10 cellular contexts compared by ENCODE assay signal in the genomic region with DNA sequence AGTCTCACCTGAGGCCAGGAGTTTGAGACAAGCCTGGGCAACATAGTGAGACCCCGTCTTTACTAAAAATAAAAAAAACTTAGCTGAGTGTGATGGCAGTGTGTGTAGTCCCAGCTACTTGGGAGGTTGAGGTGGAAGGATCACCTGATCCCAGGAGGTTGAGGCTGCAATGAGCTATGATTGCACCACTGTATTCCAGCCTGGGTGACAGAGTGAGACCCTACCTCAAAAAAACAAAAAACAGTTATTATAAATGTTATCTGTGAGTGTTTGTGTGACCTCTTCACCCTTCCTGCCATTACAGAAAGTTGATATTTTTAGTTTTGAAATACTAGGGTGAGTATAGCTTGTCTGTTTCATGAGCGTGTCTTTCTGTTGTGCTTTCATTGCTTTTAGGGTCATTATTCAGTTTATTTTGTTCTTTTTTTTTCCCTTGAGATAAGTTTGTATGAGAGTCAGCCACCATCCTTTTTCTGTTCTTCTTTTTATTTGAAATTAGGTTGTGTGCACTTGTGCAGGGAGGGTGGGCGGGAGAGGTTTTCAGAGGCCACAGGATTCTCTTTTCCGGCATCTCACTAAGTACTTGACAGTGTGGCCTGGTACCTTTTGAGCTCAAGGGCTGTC. TPM values are rescaled to one million over a fixed set of nuclear protein-coding genes. Genes with fewer than 3 reads are reported as not detected.
DNase-seq lines count a peak whose midpoint lies in the region; ATAC-seq lines count a peak whose summit lies in the region.
"Had no signal": no experiment of that assay in that cellular context is flagged by ENCODE, and none has a peak within 500 bp of the region (broad histone marks: within the 10 kb centered on the region; RNA-seq: fewer than 3 reads in every experiment).

No MANE protein-coding gene starts in this region.

- no peak for DNase-seq in immature natural killer cell
- no peak for DNase-seq in OCI-M2 (lab: John Stamatoyannopoulos, UW; ENCODE audit: unreplicated experiment)
- DNase-seq in left cardiac atrium: no peak
- no peak for DNase-seq in T-helper 2 cell treated with Interferon-gamma antibody and Interleukin-4, amounts not matched to agents 5 μg/mL and 100 μg/mL, for 36 hours (ENCODE audit: low spot score)
- DNase-seq in activated CD4-positive, CD25-positive, alpha-beta regulatory T cell treated with anti-CD3 and anti-CD28 coated beads, Interleukin-2, amount 50 U/mL, for 72 hours: no peak
- DNase-seq: NCI-H2029 treated with DMSO at 0.1 percent for 48 hours had no signal

- peak; percentile 58 for ATAC-seq in GM18519 (IDR thresholded peaks at IDR 0.05; ENCODE audit: low FRiP score, unreplicated experiment)
- peak; percentile 65 for ATAC-seq in GM21515 (IDR thresholded peaks at IDR 0.05; ENCODE audit: unreplicated experiment)
- ATAC-seq in HG03108 (IDR thresholded peaks at IDR 0.05; ENCODE audit: unreplicated experiment): peak; percentile 64
- no peak for ATAC-seq in left cardiac atrium
- ATAC-seq: sciatic nerve had no signal

- peaks cover 0 to 4% (median under 1%) of the 10 kb centered on the region in 6 donors for H3K9me3 Mint-ChIP-seq in immature natural killer cell
- peaks cover 14% of the 10 kb centered on the region for H3K9me3 Mint-ChIP-seq in T-helper 2 cell treated with Interferon-gamma antibody and Interleukin-4, amounts not matched to agents 5 μg/mL and 100 μg/mL, for 36 hours

- intact Hi-C loops in left cardiac atrium (cut with DNase I): no loop called here

- no peaks in the 10 kb centered on the region for H3K27me3 Mint-ChIP-seq in immature natural killer cell (ENCODE audit: low read depth in 3 of 3)
- no peaks in the 10 kb centered on the region for H3K27me3 Mint-ChIP-seq in T-helper 2 cell treated with Interferon-gamma antibody and Interleukin-4, amounts not matched to agents 5 μg/mL and 100 μg/mL, for 36 hours (ENCODE audit: low read depth)

- peaks cover 0 to 4% (median 0%) of the 10 kb centered on the region in 3 donors for H3K36me3 Mint-ChIP-seq in immature natural killer cell
- H3K36me3 Mint-ChIP-seq in T-helper 2 cell treated with Interferon-gamma antibody and Interleukin-4, amounts not matched to agents 5 μg/mL and 100 μg/mL, for 36 hours (ENCODE audit: low read depth): peaks cover 3% of the 10 kb centered on the region

- H3K4me1 Mint-ChIP-seq in immature natural killer cell: peaks cover 85 to 96% of the 10 kb centered on the region in 2 donors
- peaks cover 26% of the 10 kb centered on the region for H3K4me1 Mint-ChIP-seq in T-helper 2 cell treated with Interferon-gamma antibody and Interleukin-4, amounts not matched to agents 5 μg/mL and 100 μg/mL, for 36 hours (ENCODE audit: low read depth)

- peak overlapping the region in 3 of 5 donors; percentile 39 to 54 (median 43) for H3K4me3 Mint-ChIP-seq in immature natural killer cell
- no peak overlapping the region for H3K4me3 Mint-ChIP-seq in T-helper 2 cell treated with Interferon-gamma antibody and Interleukin-4, amounts not matched to agents 5 μg/mL and 100 μg/mL, for 36 hours

- peak overlapping the region; percentile 21 to 84 (median 66) for H3K27ac Mint-ChIP-seq in immature natural killer cell
- H3K27ac Mint-ChIP-seq in T-helper 2 cell treated with Interferon-gamma antibody and Interleukin-4, amounts not matched to agents 5 μg/mL and 100 μg/mL, for 36 hours: no peak overlapping the region

RNA-seq across cellular contexts. Expression of gene CDYL, which starts 26.2 kb away (rescaled TPM):
- 10 to 100 TPM in 2 of 3 donors, 1 to 10 TPM in 1; 4.0 to 19.9 (median 13.4) TPM for polyA plus RNA-seq in immature natural killer cell
- total RNA-seq in left cardiac atrium: 10 to 100 TPM; 26.9 to 31.2 TPM

Comparison
In these comparisons a context has a peak if more than half of its experiments do, and no peak if none do; other contexts are left out.
1. ATAC-seq: peak in GM18519 (single experiment), GM21515 (single experiment) and HG03108 (single experiment); none in left cardiac atrium (0 of 2).